ENCODE assay signal across 36 cellular contexts in genomic region chr2:39373403-39373802, GRCh38.
A peak's percentile ranks its signal among the peaks of the same experiment; 100 is the strongest.
DNase-seq lines count a peak whose midpoint lies in the region; ATAC-seq, FAIRE-seq and TF ChIP-seq lines count a peak whose summit lies in the region.
"Had no signal": no experiment of that assay in that cellular context is flagged by ENCODE, and none has a peak within 500 bp of the region (broad histone marks: within the 10 kb centered on the region; RNA-seq: fewer than 3 reads in every experiment).

No MANE protein-coding gene starts in this region.

- no peak overlapping the region for H3K4me3 ChIP-seq in HEK293 (ENCODE audit: low read depth, low read length)
- H3K4me3 ChIP-seq in K562 = no peak overlapping the region
- H3K4me3 ChIP-seq in breast epithelium = no peak overlapping the region
- H3K4me3 ChIP-seq: A549; BLaER1; BLaER1 treated with 17β-estradiol and CSF1 and Interleukin-3, amounts not matched to agents 10 nM and 100 nM had no signal

- WGBS in K562 (ENCODE audit: insufficient coverage, low coverage, missing lambda C conversion rate) = 0% methylated on average over 1 of the region's 1 CpG

- H3K36me3 Mint-ChIP-seq in WTC11 (peaks cover 40% of the 10 kb centered on the region), naive B cell (peaks cover 13 to 18% of the 10 kb centered on the region in 2 donors), type B pancreatic cell (peaks cover 50% of the 10 kb centered on the region)

- no peak for FAIRE-seq in K562 (lab: Jason Lieb, UNC)
- FAIRE-seq: A204.1, A549, D721Med had no signal

- peaks cover 21% of the 10 kb centered on the region for H3K9me3 Mint-ChIP-seq in WTC11
- H3K9me3 Mint-ChIP-seq in naive B cell = peaks cover 0 to 18% (median 7%) of the 10 kb centered on the region in 7 donors
- H3K9me3 Mint-ChIP-seq in type B pancreatic cell = peaks cover 13% of the 10 kb centered on the region

- peaks cover 0 to 6% of the 10 kb centered on the region in 2 experiments; a peak in 1 of 3 replicates for H3K36me3 ChIP-seq in HEK293 (ENCODE audit: control insufficient read depth in 2 of 2, insufficient read depth in 1 of 2, low read length in 2 of 2)
- H3K36me3 ChIP-seq in K562 (ENCODE audit: control insufficient read depth, insufficient read depth, low read length) = peaks cover 26% of the 10 kb centered on the region; the same call in 2 of the 3 replicates
- H3K36me3 ChIP-seq in breast epithelium = peaks cover 4% of the 10 kb centered on the region

- H3K4me2 ChIP-seq in K562 (ENCODE audit: insufficient read depth, low read length) = no peak overlapping the region
- H3K4me2 ChIP-seq: A549; BLaER1; BLaER1 treated with 17β-estradiol and CSF1 and Interleukin-3, amounts not matched to agents 10 nM and 100 nM had no signal

- BruUV-seq in K562 (replicated peaks; lab: Mats Ljungman, UMichigan) = no TSS peak

- H3K27ac Mint-ChIP-seq in WTC11 (peak overlapping the region; percentile 1), naive B cell (peak overlapping the region in 5 of 6 donors; percentile 7 to 73 (median 8)), type B pancreatic cell (no peak overlapping the region)
- H3K27ac Mint-ChIP-seq: B cell; CD14-positive monocyte; CD4-positive, alpha-beta memory T cell; CD4-positive, alpha-beta T cell; CD4-positive, CD25-positive, alpha-beta regulatory T cell; CD8-positive, alpha-beta T cell had no signal

- H3K27me3 ChIP-seq in K562 (ENCODE audit: control insufficient read depth in 2 of 2, insufficient read depth in 2 of 2, low read length in 2 of 2) (no peaks in the 10 kb centered on the region), breast epithelium (no peaks in the 10 kb centered on the region)
- H3K27me3 ChIP-seq: BE2C; BLaER1; BLaER1 treated with 17β-estradiol and CSF1 and Interleukin-3, amounts not matched to agents 10 nM and 100 nM had no signal

- TF ChIP-seq CTCF in HEK293 (tag by site-specific recombination; IDR thresholded peaks at IDR 0.05) (no peak), WTC11 (IDR thresholded peaks at IDR 0.05) (no peak), K562 (IDR thresholded peaks at IDR 0.05 in 2 of 3, conservative IDR thresholded peaks at IDR 0.05 in 1 of 3; ENCODE audit: insufficient read depth in 2 of 3, low read depth in 1 of 3, low read length in 3 of 3) (no peak), type B pancreatic cell (conservative IDR thresholded peaks at IDR 0.05) (no peak), breast epithelium (IDR thresholded peaks at IDR 0.05) (no peak)

- H3K4me1 ChIP-seq in HEK293 (ENCODE audit: control insufficient read depth, insufficient read depth, low read length) = peaks cover 5% of the 10 kb centered on the region; the same call in 1 of the 2 replicates
- H3K4me1 ChIP-seq in K562 (replicated peaks in 1 of 2; ENCODE audit: control insufficient read depth in 2 of 2, insufficient read depth in 2 of 2, low read length in 2 of 2) = peaks cover 0 to 8% of the 10 kb centered on the region in 2 experiments; a peak in 3 of 5 replicates
- H3K4me1 ChIP-seq in breast epithelium = no peaks in the 10 kb centered on the region
- H3K4me1 ChIP-seq: A549, BE2C, Caco-2 had no signal

- in situ Hi-C loops in K562 (cut with MboI) = no loop called here

- ATAC-seq in WTC11 (no peak), K562 (no peak), naive B cell (ENCODE audit: low read depth in 2 of 2) (no peak)
- ATAC-seq: A549; CD8-positive, alpha-beta T cell had no signal

- peaks cover 53% of the 10 kb centered on the region for H3K4me1 Mint-ChIP-seq in WTC11
- peaks cover 4 to 11% (median 10%) of the 10 kb centered on the region in 3 donors for H3K4me1 Mint-ChIP-seq in naive B cell
- H3K4me1 Mint-ChIP-seq in type B pancreatic cell (ENCODE audit: unreplicated experiment) = peaks cover 8% of the 10 kb centered on the region

- no peak overlapping the region for H3K9ac ChIP-seq in K562 (ENCODE audit: insufficient read depth in 1 of 2, low read depth in 2 of 2, low read length in 2 of 2)
- H3K9ac ChIP-seq: BLaER1; BLaER1 treated with 17β-estradiol and CSF1 and Interleukin-3, amounts not matched to agents 10 nM and 100 nM had no signal

- H3K27me3 Mint-ChIP-seq in WTC11 (ENCODE audit: low read depth) (no peaks in the 10 kb centered on the region), naive B cell (no peaks in the 10 kb centered on the region), type B pancreatic cell (no peaks in the 10 kb centered on the region)
- H3K27me3 Mint-ChIP-seq: B cell; CD4-positive, alpha-beta memory T cell; CD4-positive, alpha-beta T cell; CD4-positive, CD25-positive, alpha-beta regulatory T cell; CD8-positive, alpha-beta memory T cell had no signal

- H3K79me2 ChIP-seq in K562 (ENCODE audit: control insufficient read depth, insufficient read depth, low read length) = peaks cover 50% of the 10 kb centered on the region

- H3K9me3 ChIP-seq in HEK293 (ENCODE audit: control insufficient read depth, insufficient read depth, low read depth, low read length) (no peaks in the 10 kb centered on the region), K562 (replicated peaks; ENCODE audit: control insufficient read depth, insufficient read depth, low read depth, low read length) (no peaks in the 10 kb centered on the region), breast epithelium (no peaks in the 10 kb centered on the region)
- H3K9me3 ChIP-seq: BE2C, Caco-2 had no signal

- no peak for TF ChIP-seq EP300 in K562 (IDR thresholded peaks at IDR 0.05; ENCODE audit: low read length)

- no peak overlapping the region for H3K4me3 Mint-ChIP-seq in WTC11
- H3K4me3 Mint-ChIP-seq in naive B cell = no peak overlapping the region
- no peak overlapping the region for H3K4me3 Mint-ChIP-seq in type B pancreatic cell
- H3K4me3 Mint-ChIP-seq: B cell; CD14-positive monocyte; CD4-positive, alpha-beta memory T cell; CD4-positive, alpha-beta T cell; CD4-positive, CD25-positive, alpha-beta regulatory T cell; CD8-positive, alpha-beta memory T cell; CD8-positive, alpha-beta T cell had no signal

- no peak overlapping the region for H2AFZ ChIP-seq in K562 (ENCODE audit: low read depth, low read length)

- no peak overlapping the region for H3K27ac ChIP-seq in HEK293 (ENCODE audit: extremely low read depth, low read depth, low read length)
- H3K27ac ChIP-seq in K562 (ENCODE audit: extremely low read depth, low read depth, low read length) = no peak overlapping the region
- no peak overlapping the region for H3K27ac ChIP-seq in breast epithelium
- H3K27ac ChIP-seq: 22Rv1; A549; BLaER1; BLaER1 treated with 17β-estradiol and CSF1 and Interleukin-3, amounts not matched to agents 10 nM and 100 nM; C4-2B had no signal

- DNase-seq in WTC11 (ENCODE audit: low spot score) (no peak), K562 (ENCODE audit: extremely low read depth in 1 of 4, low spot score in 3 of 4) (no peak), naive B cell (no peak), type B pancreatic cell (ENCODE audit: extremely low spot score, unreplicated experiment) (no peak), activated T-cell treated with anti-CD3 and anti-CD28 coated beads for 4 hours (no peak), DMS79 treated with DMSO at 0.1 percent for 48 hours (lab: John Stamatoyannopoulos, UW) (no peak), breast epithelium (ENCODE audit: low spot score in 2 of 2) (no peak)
- DNase-seq: 8988T; ACHN; AML-193; BE2C; C1 segment of cervical spinal cord; Caco-2; Calu3; CD4-positive, alpha-beta memory T cell; CD4-positive, alpha-beta T cell; CD4-positive, CD25-positive, alpha-beta regulatory T cell; CD8-positive, alpha-beta memory T cell; CD8-positive, alpha-beta T cell; COR-L47; DMS 273 treated with DMSO at 0.1 percent for 48 hours; DMS153; DMS53; DMS79; DND-41; EL had no signal

- POLR2A ChIA-PET in HEK293 (lab: Yijun Ruan, JAX) (no interaction called here), WTC11 (lab: Charles Lee) (no interaction called here), K562 (lab: Yijun Ruan, JAX) (no interaction called here)

- CTCF ChIA-PET in HEK293 (lab: Yijun Ruan, JAX) = interaction anchor here (0.6 kb wide), 1 partner anchor 26 kb away, joined by 3 read pairs; no protein-coding TSS in a partner anchor
- CTCF ChIA-PET in WTC11 (lab: Charles Lee) = no interaction called here
- CTCF ChIA-PET in K562 (lab: Yijun Ruan, JAX; ENCODE audit: low intra/inter-chr PET ratio) = no interaction called here

- H3K9me1 ChIP-seq in K562 (ENCODE audit: control insufficient read depth, insufficient read depth, low read length) = no peaks in the 10 kb centered on the region

- no peak for TF ChIP-seq POLR2A in K562 (conservative IDR thresholded peaks at IDR 0.05)
- TF ChIP-seq POLR2A in breast epithelium (IDR thresholded peaks at IDR 0.05) = no peak

- intact Hi-C loops in K562 (cut with micrococcal nuclease) (no loop called here), breast epithelium (cut with DNase I; ENCODE audit: low total_unique reads) (loop anchor here (5.0 kb wide), 1 partner anchor 984 kb away; no protein-coding TSS in a partner anchor)

- TF ChIP-seq RAD21 in K562 (CRISPR knock-in tag; conservative IDR thresholded peaks at IDR 0.05 in 1 of 2, IDR thresholded peaks at IDR 0.05 in 1 of 2) = no peak

- no peaks in the 10 kb centered on the region for H4K20me1 ChIP-seq in K562 (replicated peaks; ENCODE audit: control insufficient read depth, insufficient read depth, low read length)
- H4K20me1 ChIP-seq: BLaER1; BLaER1 treated with 17β-estradiol and CSF1 and Interleukin-3, amounts not matched to agents 10 nM and 100 nM had no signal

TF ChIP-seq in HEK293, 187 proteins besides CTCF, POLR2A, EP300 and RAD21 (continues in another document):
- TF ChIP-seq ZNF514 (tag by site-specific recombination; IDR thresholded peaks at IDR 0.05) = no peak
- TF ChIP-seq ZNF140 (tag by site-specific recombination; IDR thresholded peaks at IDR 0.05) = peak; percentile 36; the same call in 1 of the 2 replicates
- no peak for TF ChIP-seq ZNF133 (tag by site-specific recombination; IDR thresholded peaks at IDR 0.05)

TF ChIP-seq in WTC11, 78 proteins besides CTCF, POLR2A, EP300 and RAD21 (continues in another document):
- TF ChIP-seq GRHL2 (CRISPR knock-in tag; IDR thresholded peaks at IDR 0.05; ENCODE audit: insufficient replicate concordance, severe bottlenecking) (no peak), GABPB1 (CRISPR knock-in tag; IDR thresholded peaks at IDR 0.05) (no peak)

TF ChIP-seq in K562, 482 proteins besides CTCF, POLR2A, EP300 and RAD21:
- TF ChIP-seq CHCHD3 (CRISPR knock-in tag; IDR thresholded peaks at IDR 0.05) (no peak), ZNF146 (CRISPR knock-in tag; IDR thresholded peaks at IDR 0.05; ENCODE audit: unreplicated experiment) (peak; percentile 58)

Comparison
In these comparisons a context has a peak if more than half of its experiments do, and no peak if none do; other contexts are left out.
1. Of the 44 proteins assayed by ChIP-seq in both K562 and HEK293: peak only in K562: none; only in HEK293: ZNF140; in both: ZNF146; in neither: 42.